Comparison of ENCODE assay signal across 8 cellular contexts in genomic region chr1:211935448-211935970, GRCh38.
DNase-seq lines count a peak whose midpoint lies in the region; ATAC-seq lines count a peak whose summit lies in the region.

No MANE protein-coding gene starts in this region.

- ATAC-seq in HG02970 (IDR thresholded peaks at IDR 0.05; ENCODE audit: low FRiP score, unreplicated experiment) = peak; percentile 75
- ATAC-seq in activated CD8-positive, alpha-beta memory T cell treated with anti-CD3 and anti-CD28 coated beads, Interleukin-2, amount 10 ng/mL, durations not matched to agents 7 days and 5 days = peak; percentile 78
- peak; percentile 97 for ATAC-seq in stimulated activated effector memory CD8-positive, alpha-beta T cell treated with anti-CD3 and anti-CD28 coated beads, Interleukin-12 subunit alpha, Interleukin-12 subunit beta, amount 100 ng/mL, for 72 hours

- H3K27ac Mint-ChIP-seq in activated CD8-positive, alpha-beta memory T cell treated with anti-CD3 and anti-CD28 coated beads, Interleukin-2, amount 10 ng/mL, durations not matched to agents 7 days and 5 days = peak overlapping the region; percentile 5
- H3K27ac Mint-ChIP-seq in stimulated activated effector memory CD8-positive, alpha-beta T cell treated with anti-CD3 and anti-CD28 coated beads, Interleukin-12 subunit alpha, Interleukin-12 subunit beta, amount 100 ng/mL, for 72 hours = peak overlapping the region; percentile 36

- no peak overlapping the region for H3K4me3 Mint-ChIP-seq in activated CD8-positive, alpha-beta memory T cell treated with anti-CD3 and anti-CD28 coated beads, Interleukin-2, amount 10 ng/mL, durations not matched to agents 7 days and 5 days
- H3K4me3 Mint-ChIP-seq in stimulated activated effector memory CD8-positive, alpha-beta T cell treated with anti-CD3 and anti-CD28 coated beads, Interleukin-12 subunit alpha, Interleukin-12 subunit beta, amount 100 ng/mL, for 72 hours = peak overlapping the region; percentile 13

- peaks cover 3% of the 10 kb centered on the region for H3K27me3 Mint-ChIP-seq in activated CD8-positive, alpha-beta memory T cell treated with anti-CD3 and anti-CD28 coated beads, Interleukin-2, amount 10 ng/mL, durations not matched to agents 7 days and 5 days

- peak; percentile 65 for DNase-seq in activated CD8-positive, alpha-beta memory T cell treated with anti-CD3 and anti-CD28 coated beads for 24 hours
- no peak for DNase-seq in activated CD8-positive, alpha-beta memory T cell treated with anti-CD3 and anti-CD28 coated beads, Interleukin-2, amount 50 U/mL, for 4 hours
- peak; percentile 74 for DNase-seq in activated CD8-positive, alpha-beta memory T cell treated with anti-CD3 and anti-CD28 coated beads, Interleukin-2, amount 10 ng/mL, durations not matched to agents 7 days and 5 days
- DNase-seq in stimulated activated effector memory CD8-positive, alpha-beta T cell treated with anti-CD3 and anti-CD28 coated beads, Interleukin-12 subunit alpha, Interleukin-12 subunit beta, amount 100 ng/mL, for 72 hours (ENCODE audit: low spot score in 2 of 2) = peak; percentile 47 to 77
- DNase-seq in NCI-H774 (lab: John Stamatoyannopoulos, UW) (no peak), SKM-1 (lab: John Stamatoyannopoulos, UW; ENCODE audit: unreplicated experiment) (no peak), GDM1 (lab: John Stamatoyannopoulos, UW) (no peak)

- H3K4me1 Mint-ChIP-seq in activated CD8-positive, alpha-beta memory T cell treated with anti-CD3 and anti-CD28 coated beads, Interleukin-2, amount 10 ng/mL, durations not matched to agents 7 days and 5 days = peaks cover 36% of the 10 kb centered on the region
- peaks cover 24% of the 10 kb centered on the region for H3K4me1 Mint-ChIP-seq in stimulated activated effector memory CD8-positive, alpha-beta T cell treated with anti-CD3 and anti-CD28 coated beads, Interleukin-12 subunit alpha, Interleukin-12 subunit beta, amount 100 ng/mL, for 72 hours

- peaks cover 1% of the 10 kb centered on the region for H3K36me3 Mint-ChIP-seq in activated CD8-positive, alpha-beta memory T cell treated with anti-CD3 and anti-CD28 coated beads, Interleukin-2, amount 10 ng/mL, durations not matched to agents 7 days and 5 days
- H3K36me3 Mint-ChIP-seq in stimulated activated effector memory CD8-positive, alpha-beta T cell treated with anti-CD3 and anti-CD28 coated beads, Interleukin-12 subunit alpha, Interleukin-12 subunit beta, amount 100 ng/mL, for 72 hours = peaks cover 8% of the 10 kb centered on the region

- no peaks in the 10 kb centered on the region for H3K9me3 Mint-ChIP-seq in activated CD8-positive, alpha-beta memory T cell treated with anti-CD3 and anti-CD28 coated beads, Interleukin-2, amount 10 ng/mL, durations not matched to agents 7 days and 5 days (ENCODE audit: low read depth)
- no peaks in the 10 kb centered on the region for H3K9me3 Mint-ChIP-seq in stimulated activated effector memory CD8-positive, alpha-beta T cell treated with anti-CD3 and anti-CD28 coated beads, Interleukin-12 subunit alpha, Interleukin-12 subunit beta, amount 100 ng/mL, for 72 hours

- CTCF ChIA-PET in activated CD8-positive, alpha-beta memory T cell treated with anti-CD3 and anti-CD28 coated beads, Interleukin-2, amount 10 ng/mL, durations not matched to agents 7 days and 5 days (lab: Charles Lee) = interaction anchor here (2.4 kb wide), 1 partner anchor 255 kb away, joined by 7 read pairs; no protein-coding TSS in a partner anchor

Comparison
In these comparisons a context has a peak if more than half of its experiments do, and no peak if none do; other contexts are left out.
1. DNase-seq: peak in activated CD8-positive, alpha-beta memory T cell treated with anti-CD3 and anti-CD28 coated beads for 24 hours (single experiment), activated CD8-positive, alpha-beta memory T cell treated with anti-CD3 and anti-CD28 coated beads, Interleukin-2, amount 10 ng/mL, durations not matched to agents 7 days and 5 days (single experiment) and stimulated activated effector memory CD8-positive, alpha-beta T cell treated with anti-CD3 and anti-CD28 coated beads, Interleukin-12 subunit alpha, Interleukin-12 subunit beta, amount 100 ng/mL, for 72 hours (2 of 2); none in activated CD8-positive, alpha-beta memory T cell treated with anti-CD3 and anti-CD28 coated beads, Interleukin-2, amount 50 U/mL, for 4 hours (single experiment), NCI-H774 (single experiment), SKM-1 (single experiment) and GDM1 (single experiment).
2. Peak in every context shown above with its lines, with median percentiles within 50 percentile points of each other: ATAC-seq.